9 cellular contexts compared by ENCODE assay signal in the genomic region with DNA sequence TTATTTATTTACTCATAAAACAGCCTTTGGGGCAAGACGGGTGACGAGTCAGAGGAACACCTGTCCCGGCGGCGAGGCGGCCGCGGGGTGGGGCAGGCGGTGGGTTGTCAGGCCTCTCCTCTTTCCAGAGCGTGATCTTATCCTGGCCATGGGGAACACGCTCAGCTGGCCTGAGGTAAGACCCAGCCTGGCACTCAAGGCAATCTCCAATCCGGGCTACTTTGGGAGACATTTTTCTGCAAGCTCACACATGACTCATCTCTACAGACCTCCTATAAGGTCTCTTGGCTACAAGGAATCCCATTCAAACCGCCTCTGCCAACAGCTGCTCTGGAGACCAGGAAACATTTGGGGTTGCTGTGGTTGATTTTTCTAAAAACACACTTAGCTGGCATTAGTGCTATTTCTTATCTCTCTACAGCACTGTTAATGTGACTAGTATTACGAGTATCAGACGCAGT. TPM values are rescaled to one million over a fixed set of nuclear protein-coding genes. Genes with fewer than 3 reads are reported as not detected.
A peak's percentile ranks its signal among the peaks of the same experiment; 100 is the strongest.
DNase-seq lines count a peak whose midpoint lies in the region; ATAC-seq, FAIRE-seq and TF ChIP-seq lines count a peak whose summit lies in the region.
"Had no signal": no experiment of that assay in that cellular context is flagged by ENCODE, and none has a peak within 500 bp of the region (broad histone marks: within the 10 kb centered on the region; RNA-seq: fewer than 3 reads in every experiment).

No MANE protein-coding gene starts in this region.

- H3K27me3 ChIP-seq in body of pancreas (no peaks in the 10 kb centered on the region), thyroid gland (no peaks in the 10 kb centered on the region)

- in situ Hi-C loops in SK-MEL-5 (cut with HindIII; ENCODE audit: low pct_unique_long_range_greater_than_20kb, low sequenced_read_pairs): no loop called here

- FAIRE-seq in H54 (lab: Jason Lieb, UNC): peak; percentile 69

- no peaks in the 10 kb centered on the region for H3K9me3 ChIP-seq in body of pancreas
- H3K9me3 ChIP-seq in thyroid gland: no peaks in the 10 kb centered on the region

- peak; percentile 91 for DNase-seq in AG08395 (ENCODE audit: low spot score)
- DNase-seq in H54 (ENCODE audit: insufficient read length, low spot score): peak; percentile 28
- DNase-seq in SK-MEL-5 (ENCODE audit: low read depth, low spot score): peak; percentile 70
- DNase-seq in body of pancreas: peak in 3 of 4 donors; percentile 63 to 67 (median 65)
- peak; percentile 100 for DNase-seq in kidney tubule cell (ENCODE audit: low spot score)
- peak in 1 of 2 donors; percentile 33 for DNase-seq in thyroid gland
- DNase-seq in NCI-H1436 treated with DMSO at 0.1 percent for 48 hours (lab: John Stamatoyannopoulos, UW): no peak

- peak; percentile 66 for ATAC-seq in body of pancreas
- no peak for ATAC-seq in HG02884 (IDR thresholded peaks at IDR 0.05; ENCODE audit: unreplicated experiment)

- intact Hi-C loops in body of pancreas (cut with DNase I) (loop anchor here (10.0 kb wide), 1 partner anchor 109 kb away; no protein-coding TSS in a partner anchor), thyroid gland (cut with DNase I) (no loop called here)

- TF ChIP-seq POLR2A in H54 (IDR thresholded peaks at IDR 0.05; ENCODE audit: low read depth, low read length) (no peak), body of pancreas (IDR thresholded peaks at IDR 0.05) (no peak), thyroid gland (IDR thresholded peaks at IDR 0.05) (no peak)

- H3K36me3 ChIP-seq in body of pancreas (replicated peaks in 1 of 2; ENCODE audit: insufficient read depth in 1 of 2, low read depth in 2 of 2) (no peaks in the 10 kb centered on the region), thyroid gland (no peaks in the 10 kb centered on the region)

- H3K4me3 ChIP-seq in body of pancreas (no peak overlapping the region), thyroid gland (replicated peaks in 1 of 3) (no peak overlapping the region)

- 39 to 49% methylated on average over 15 of the region's 15 CpGs for WGBS in body of pancreas, 2 donors
- WGBS in thyroid gland, 2 donors: 79 to 81% methylated on average over 15 of the region's 15 CpGs

- H3K27ac ChIP-seq in body of pancreas: peak overlapping the region in 3 of 4 donors; percentile 53 to 72 (median 58)
- H3K27ac ChIP-seq in thyroid gland: peak overlapping the region in 2 of 3 donors; percentile 49 to 68
- H3K27ac ChIP-seq: parathyroid adenoma had no signal

- H3K4me1 ChIP-seq in body of pancreas: peaks cover 82% of the 10 kb centered on the region
- peaks cover 19 to 81% of the 10 kb centered on the region in 2 donors for H3K4me1 ChIP-seq in thyroid gland
- H3K4me1 ChIP-seq: parathyroid adenoma had no signal

- TF ChIP-seq CTCF in body of pancreas (IDR thresholded peaks at IDR 0.05) (no peak), thyroid gland (IDR thresholded peaks at IDR 0.05) (no peak)

RNA-seq across cellular contexts. Expression of a gene that starts 6.2 kb away (rescaled TPM):
- 34.0 and 34.2 TPM in 2 replicates for total RNA-seq in SK-MEL-5 (2014; rRNA removed; shearing (Covaris generic))
- 54.5 and 64.9 TPM in 2 replicates for polyA plus RNA-seq in SK-MEL-5 (2015; cell fraction: cytosol; rRNA removed)
- 29.6 and 35.6 TPM in 2 replicates for polyA plus RNA-seq in SK-MEL-5 (2015; cell fraction: nucleus; rRNA removed)
- 10 to 100 TPM; 30.1 to 70.5 TPM for total RNA-seq in body of pancreas
- 10 to 100 TPM; 39.6 to 52.5 (median 44.9) TPM for total RNA-seq in thyroid gland
